ENCODE assay signal across 1 cellular context in the genomic region with DNA sequence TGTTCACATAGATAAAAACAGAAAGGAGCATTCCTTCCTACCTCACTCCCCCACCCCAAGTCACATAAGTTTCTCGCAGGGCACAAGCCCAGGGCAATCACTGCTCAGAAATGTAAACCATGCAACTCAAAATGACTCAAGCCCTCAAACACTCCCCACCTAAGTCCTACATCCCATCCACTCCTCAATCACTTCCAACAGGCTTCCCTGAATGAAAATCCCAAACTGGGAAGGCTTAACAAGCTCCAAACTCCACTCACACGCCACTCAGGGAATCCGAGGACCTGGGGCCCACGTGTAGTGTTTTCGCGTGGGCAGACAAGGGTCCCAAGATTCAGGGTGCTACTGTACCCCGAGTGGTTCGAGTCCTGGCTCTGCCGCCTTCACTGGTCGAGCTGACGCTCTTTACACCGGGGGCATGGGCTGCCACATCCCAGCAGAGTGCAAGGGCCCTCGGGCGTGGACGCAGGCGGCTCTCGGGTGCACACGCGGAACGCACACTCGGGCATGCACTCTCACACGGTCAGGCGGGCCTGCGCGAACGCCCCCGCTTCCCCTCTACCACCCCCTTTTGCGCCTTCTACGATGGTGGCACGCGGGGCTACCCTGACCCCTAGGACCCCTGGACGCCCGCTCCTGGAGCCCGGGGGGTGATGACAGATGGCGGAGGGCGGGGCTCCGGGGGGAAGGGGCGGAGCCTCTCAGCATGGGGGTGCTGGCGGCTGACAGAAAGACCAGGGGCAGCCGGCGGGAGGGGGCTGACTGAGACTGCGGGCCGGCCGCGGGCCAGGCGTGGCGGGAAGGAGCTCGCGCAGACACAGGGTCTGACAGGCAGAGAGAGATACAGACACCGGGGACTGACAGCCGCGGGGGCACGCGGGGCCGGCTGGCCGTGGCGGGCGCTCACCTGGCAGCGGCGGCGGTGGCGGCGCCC.
TF ChIP-seq lines count a peak whose summit lies in the region.

No MANE protein-coding gene starts in this region.

TF ChIP-seq in K562, 482 proteins besides CTCF, POLR2A, EP300 and RAD21 (continued from another document):
- TF ChIP-seq, protein P1, sequence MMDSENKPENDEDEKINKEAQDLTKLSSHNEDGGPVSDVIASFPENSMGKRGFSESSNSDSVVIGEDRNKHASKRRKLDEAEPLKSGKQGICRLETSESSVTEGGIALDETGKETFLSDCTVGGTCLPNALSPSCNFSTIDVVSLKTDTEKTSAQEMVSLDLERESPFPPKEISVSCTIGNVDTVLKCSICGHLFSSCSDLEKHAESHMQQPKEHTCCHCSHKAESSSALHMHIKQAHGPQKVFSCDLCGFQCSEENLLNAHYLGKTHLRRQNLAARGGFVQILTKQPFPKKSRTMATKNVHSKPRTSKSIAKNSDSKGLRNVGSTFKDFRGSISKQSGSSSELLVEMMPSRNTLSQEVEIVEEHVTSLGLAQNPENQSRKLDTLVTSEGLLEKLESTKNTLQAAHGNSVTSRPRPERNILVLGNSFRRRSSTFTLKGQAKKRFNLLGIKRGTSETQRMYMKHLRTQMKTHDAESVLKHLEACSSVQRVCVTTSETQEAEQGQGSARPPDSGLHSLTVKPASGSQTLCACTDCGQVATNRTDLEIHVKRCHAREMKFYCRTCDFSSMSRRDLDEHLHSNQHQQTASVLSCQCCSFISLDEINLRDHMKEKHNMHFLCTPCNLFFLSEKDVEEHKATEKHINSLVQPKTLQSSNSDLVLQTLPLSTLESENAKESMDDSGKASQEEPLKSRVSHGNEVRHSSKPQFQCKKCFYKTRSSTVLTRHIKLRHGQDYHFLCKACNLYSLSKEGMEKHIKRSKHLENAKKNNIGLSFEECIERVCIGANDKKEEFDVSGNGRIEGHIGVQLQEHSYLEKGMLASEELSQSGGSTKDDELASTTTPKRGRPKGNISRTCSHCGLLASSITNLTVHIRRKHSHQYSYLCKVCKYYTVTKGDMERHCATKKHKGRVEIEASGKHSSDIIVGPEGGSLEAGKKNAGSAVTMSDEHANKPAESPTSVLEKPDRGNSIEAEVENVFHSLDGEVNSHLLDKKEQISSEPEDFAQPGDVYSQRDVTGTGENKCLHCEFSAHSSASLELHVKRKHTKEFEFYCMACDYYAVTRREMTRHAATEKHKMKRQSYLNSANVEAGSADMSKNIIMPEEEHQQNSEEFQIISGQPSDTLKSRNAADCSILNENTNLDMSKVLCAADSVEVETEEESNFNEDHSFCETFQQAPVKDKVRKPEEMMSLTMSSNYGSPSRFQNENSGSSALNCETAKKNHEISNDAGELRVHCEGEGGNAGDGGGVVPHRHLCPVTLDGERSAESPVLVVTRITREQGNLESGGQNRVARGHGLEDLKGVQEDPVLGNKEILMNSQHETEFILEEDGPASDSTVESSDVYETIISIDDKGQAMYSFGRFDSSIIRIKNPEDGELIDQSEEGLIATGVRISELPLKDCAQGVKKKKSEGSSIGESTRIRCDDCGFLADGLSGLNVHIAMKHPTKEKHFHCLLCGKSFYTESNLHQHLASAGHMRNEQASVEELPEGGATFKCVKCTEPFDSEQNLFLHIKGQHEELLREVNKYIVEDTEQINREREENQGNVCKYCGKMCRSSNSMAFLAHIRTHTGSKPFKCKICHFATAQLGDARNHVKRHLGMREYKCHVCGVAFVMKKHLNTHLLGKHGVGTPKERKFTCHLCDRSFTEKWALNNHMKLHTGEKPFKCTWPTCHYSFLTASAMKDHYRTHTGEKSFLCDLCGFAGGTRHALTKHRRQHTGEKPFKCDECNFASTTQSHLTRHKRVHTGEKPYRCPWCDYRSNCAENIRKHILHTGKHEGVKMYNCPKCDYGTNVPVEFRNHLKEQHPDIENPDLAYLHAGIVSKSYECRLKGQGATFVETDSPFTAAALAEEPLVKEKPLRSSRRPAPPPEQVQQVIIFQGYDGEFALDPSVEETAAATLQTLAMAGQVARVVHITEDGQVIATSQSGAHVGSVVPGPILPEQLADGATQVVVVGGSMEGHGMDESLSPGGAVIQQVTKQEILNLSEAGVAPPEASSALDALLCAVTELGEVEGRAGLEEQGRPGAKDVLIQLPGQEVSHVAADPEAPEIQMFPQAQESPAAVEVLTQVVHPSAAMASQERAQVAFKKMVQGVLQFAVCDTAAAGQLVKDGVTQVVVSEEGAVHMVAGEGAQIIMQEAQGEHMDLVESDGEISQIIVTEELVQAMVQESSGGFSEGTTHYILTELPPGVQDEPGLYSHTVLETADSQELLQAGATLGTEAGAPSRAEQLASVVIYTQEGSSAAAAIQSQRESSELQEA (IDR thresholded peaks at IDR 0.05; ENCODE audit: low read depth) = no peak
- TF ChIP-seq PHF20 (IDR thresholded peaks at IDR 0.05; ENCODE audit: partially characterized antibody) (no peak), ZNF121 (CRISPR knock-in tag; conservative IDR thresholded peaks at IDR 0.05) (no peak), ESRRA (IDR thresholded peaks at IDR 0.05; ENCODE audit: borderline replicate concordance, low read depth) (no peak), NR2C2 (CRISPR knock-in tag; IDR thresholded peaks at IDR 0.05) (peak; percentile 56; the same call in 1 of the 2 replicates), NR2C2 (tag; IDR thresholded peaks at IDR 0.05) (no peak; the same call in 1 of the 2 replicates), FOXP1 (CRISPR knock-in tag; IDR thresholded peaks at IDR 0.05) (0 out of 2 replicates have a peak, but pooled peaks have one; percentile 66), CREB1 (IDR thresholded peaks at IDR 0.05) (0 out of 2 replicates have a peak, but pooled peaks have one; percentile 12), CREB1 (CRISPR knock-in tag; IDR thresholded peaks at IDR 0.05) (no peak), TEAD1 (CRISPR knock-in tag; IDR thresholded peaks at IDR 0.05) (0 out of 4 replicates have a peak, but pooled peaks of 1 of the 2 experiments have one; percentile 70)
- TF ChIP-seq, protein P2, sequence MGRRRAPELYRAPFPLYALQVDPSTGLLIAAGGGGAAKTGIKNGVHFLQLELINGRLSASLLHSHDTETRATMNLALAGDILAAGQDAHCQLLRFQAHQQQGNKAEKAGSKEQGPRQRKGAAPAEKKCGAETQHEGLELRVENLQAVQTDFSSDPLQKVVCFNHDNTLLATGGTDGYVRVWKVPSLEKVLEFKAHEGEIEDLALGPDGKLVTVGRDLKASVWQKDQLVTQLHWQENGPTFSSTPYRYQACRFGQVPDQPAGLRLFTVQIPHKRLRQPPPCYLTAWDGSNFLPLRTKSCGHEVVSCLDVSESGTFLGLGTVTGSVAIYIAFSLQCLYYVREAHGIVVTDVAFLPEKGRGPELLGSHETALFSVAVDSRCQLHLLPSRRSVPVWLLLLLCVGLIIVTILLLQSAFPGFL (CRISPR knock-in tag; IDR thresholded peaks at IDR 0.05) = no peak
- TF ChIP-seq, protein P3, sequence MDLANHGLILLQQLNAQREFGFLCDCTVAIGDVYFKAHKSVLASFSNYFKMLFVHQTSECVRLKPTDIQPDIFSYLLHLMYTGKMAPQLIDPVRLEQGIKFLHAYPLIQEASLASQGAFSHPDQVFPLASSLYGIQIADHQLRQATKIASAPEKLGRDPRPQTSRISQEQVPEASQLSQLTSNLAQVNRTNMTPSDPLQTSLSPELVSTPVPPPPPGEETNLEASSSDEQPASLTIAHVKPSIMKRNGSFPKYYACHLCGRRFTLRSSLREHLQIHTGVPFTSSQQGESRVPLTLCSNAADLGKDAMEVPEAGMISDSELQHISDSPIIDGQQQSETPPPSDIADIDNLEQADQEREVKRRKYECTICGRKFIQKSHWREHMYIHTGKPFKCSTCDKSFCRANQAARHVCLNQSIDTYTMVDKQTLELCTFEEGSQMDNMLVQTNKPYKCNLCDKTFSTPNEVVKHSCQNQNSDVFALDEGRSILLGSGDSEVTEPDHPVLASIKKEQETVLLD (IDR thresholded peaks at IDR 0.05) = peak; percentile 88
- TF ChIP-seq, protein P4, sequence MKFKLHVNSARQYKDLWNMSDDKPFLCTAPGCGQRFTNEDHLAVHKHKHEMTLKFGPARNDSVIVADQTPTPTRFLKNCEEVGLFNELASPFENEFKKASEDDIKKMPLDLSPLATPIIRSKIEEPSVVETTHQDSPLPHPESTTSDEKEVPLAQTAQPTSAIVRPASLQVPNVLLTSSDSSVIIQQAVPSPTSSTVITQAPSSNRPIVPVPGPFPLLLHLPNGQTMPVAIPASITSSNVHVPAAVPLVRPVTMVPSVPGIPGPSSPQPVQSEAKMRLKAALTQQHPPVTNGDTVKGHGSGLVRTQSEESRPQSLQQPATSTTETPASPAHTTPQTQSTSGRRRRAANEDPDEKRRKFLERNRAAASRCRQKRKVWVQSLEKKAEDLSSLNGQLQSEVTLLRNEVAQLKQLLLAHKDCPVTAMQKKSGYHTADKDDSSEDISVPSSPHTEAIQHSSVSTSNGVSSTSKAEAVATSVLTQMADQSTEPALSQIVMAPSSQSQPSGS (CRISPR knock-in tag; IDR thresholded peaks at IDR 0.05) = peak; percentile 53; the same call in 1 of the 2 replicates
- TF ChIP-seq, protein P5, sequence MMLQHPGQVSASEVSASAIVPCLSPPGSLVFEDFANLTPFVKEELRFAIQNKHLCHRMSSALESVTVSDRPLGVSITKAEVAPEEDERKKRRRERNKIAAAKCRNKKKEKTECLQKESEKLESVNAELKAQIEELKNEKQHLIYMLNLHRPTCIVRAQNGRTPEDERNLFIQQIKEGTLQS (IDR thresholded peaks at IDR 0.05) = no peak
- TF ChIP-seq, protein P5 (CRISPR knock-in tag; conservative IDR thresholded peaks at IDR 0.05) = no peak
- TF ChIP-seq, protein P6, sequence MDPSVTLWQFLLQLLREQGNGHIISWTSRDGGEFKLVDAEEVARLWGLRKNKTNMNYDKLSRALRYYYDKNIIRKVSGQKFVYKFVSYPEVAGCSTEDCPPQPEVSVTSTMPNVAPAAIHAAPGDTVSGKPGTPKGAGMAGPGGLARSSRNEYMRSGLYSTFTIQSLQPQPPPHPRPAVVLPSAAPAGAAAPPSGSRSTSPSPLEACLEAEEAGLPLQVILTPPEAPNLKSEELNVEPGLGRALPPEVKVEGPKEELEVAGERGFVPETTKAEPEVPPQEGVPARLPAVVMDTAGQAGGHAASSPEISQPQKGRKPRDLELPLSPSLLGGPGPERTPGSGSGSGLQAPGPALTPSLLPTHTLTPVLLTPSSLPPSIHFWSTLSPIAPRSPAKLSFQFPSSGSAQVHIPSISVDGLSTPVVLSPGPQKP (CRISPR knock-in tag; IDR thresholded peaks at IDR 0.05) = 0 out of 2 replicates have a peak, but pooled peaks have one; percentile 47
TF ChIP-seq in K562: peak in this region for 71.
